Comparison of ENCODE assay signal across 8 cellular contexts in genomic region chr10:33333260-33334169, GRCh38. TPM values are rescaled to one million over a fixed set of nuclear protein-coding genes. Genes with fewer than 3 reads are reported as not detected.
A peak's percentile ranks its signal among the peaks of the same experiment; 100 is the strongest.
DNase-seq lines count a peak whose midpoint lies in the region; ATAC-seq and TF ChIP-seq lines count a peak whose summit lies in the region.

No MANE protein-coding gene starts in this region.

- no peak for TF ChIP-seq CTCF in right lobe of liver (IDR thresholded peaks at IDR 0.05)
- TF ChIP-seq CTCF in thyroid gland (IDR thresholded peaks at IDR 0.05) = no peak

- TF ChIP-seq POLR2A in right lobe of liver (IDR thresholded peaks at IDR 0.05) (no peak), thyroid gland (IDR thresholded peaks at IDR 0.05) (no peak)

- no peak for DNase-seq in activated T-cell treated with anti-CD3 and anti-CD28 coated beads, Interleukin-2, amount 50 U/mL, for 24 hours
- DNase-seq in activated T-cell treated with anti-CD3 and anti-CD28 coated beads, Interleukin-2, amount 50 U/mL, for 1 hour = no peak
- DNase-seq in NCI-H748 treated with DMSO at 0.1 percent for 48 hours (lab: John Stamatoyannopoulos, UW) (peak; percentile 18), astrocyte of the hippocampus (ENCODE audit: low read depth, low spot score) (peak; percentile 43), right lobe of liver (no peak), thyroid gland (peak; percentile 12 to 15), NCI-H2081 treated with DMSO at 0.1 percent for 48 hours (lab: John Stamatoyannopoulos, UW) (no peak)

- H3K9me3 ChIP-seq in right lobe of liver = no peaks in the 10 kb centered on the region
- H3K9me3 ChIP-seq in thyroid gland = no peaks in the 10 kb centered on the region

- H3K27me3 ChIP-seq in right lobe of liver (no peaks in the 10 kb centered on the region), thyroid gland (no peaks in the 10 kb centered on the region)

- intact Hi-C loops in right lobe of liver (cut with DNase I) = loop anchor here in 1 of 2 donors (10.0 kb wide), 1 partner anchor 139 kb away; no protein-coding TSS in a partner anchor
- intact Hi-C loops in thyroid gland (cut with DNase I) = loop anchor here (5.0 to 10.0 kb wide), 2 partner anchors 139 to 1304 kb away; no protein-coding TSS in a partner anchor

- H3K4me1 Mint-ChIP-seq in activated T-cell treated with anti-CD3 and anti-CD28 coated beads, Interleukin-2, amount 50 U/mL, for 24 hours (ENCODE audit: low read depth) = peaks cover 30% of the 10 kb centered on the region

- WGBS in right lobe of liver (ENCODE audit: insufficient coverage, low coverage, low lambda C conversion rate, missing lambda C conversion rate) = 6% methylated on average over 9 of the region's 9 CpGs
- 7 to 8% methylated on average over 9 of the region's 9 CpGs for WGBS in thyroid gland, 2 donors

- peak overlapping the region; percentile 18 for H3K27ac Mint-ChIP-seq in activated T-cell treated with anti-CD3 and anti-CD28 coated beads, Interleukin-2, amount 50 U/mL, for 24 hours

- H3K36me3 Mint-ChIP-seq in activated T-cell treated with anti-CD3 and anti-CD28 coated beads, Interleukin-2, amount 50 U/mL, for 24 hours (ENCODE audit: low read depth) = no peaks in the 10 kb centered on the region

- H3K4me3 ChIP-seq in right lobe of liver (peak overlapping the region; percentile 68 to 80 (median 74)), thyroid gland (replicated peaks in 1 of 3) (peak overlapping the region; percentile 59 to 95 (median 74))

- peak overlapping the region; percentile 75 for H3K4me3 Mint-ChIP-seq in activated T-cell treated with anti-CD3 and anti-CD28 coated beads, Interleukin-2, amount 50 U/mL, for 24 hours

- peaks cover 0 to 5% (median 0%) of the 10 kb centered on the region in 4 donors for H3K36me3 ChIP-seq in right lobe of liver
- H3K36me3 ChIP-seq in thyroid gland = peaks cover 0 to 4% of the 10 kb centered on the region in 2 donors

- peaks cover 80% of the 10 kb centered on the region for H3K27me3 Mint-ChIP-seq in activated T-cell treated with anti-CD3 and anti-CD28 coated beads, Interleukin-2, amount 50 U/mL, for 24 hours

- H3K27ac ChIP-seq in right lobe of liver (peak overlapping the region; percentile 77 to 96 (median 80)), thyroid gland (peak overlapping the region; percentile 80 to 95 (median 94))

- peak in 1 of 4 donors; percentile 1 for ATAC-seq in right lobe of liver
- ATAC-seq in HG03521 (IDR thresholded peaks at IDR 0.05; ENCODE audit: unreplicated experiment) = no peak

- H3K9me3 Mint-ChIP-seq in activated T-cell treated with anti-CD3 and anti-CD28 coated beads, Interleukin-2, amount 50 U/mL, for 24 hours = no peaks in the 10 kb centered on the region

- peaks cover 0 to 32% (median 4%) of the 10 kb centered on the region in 4 donors for H3K4me1 ChIP-seq in right lobe of liver
- H3K4me1 ChIP-seq in thyroid gland = peaks cover 21 to 29% of the 10 kb centered on the region in 2 donors

RNA-seq across cellular contexts. Expression of gene NRP1, which starts 1.0 kb away (rescaled TPM):
- total RNA-seq in right lobe of liver (10 to 100 TPM; 14.7 to 61.7 (median 29.5) TPM), thyroid gland (100 to 1,000 TPM in 1 of 4 donors, 10 to 100 TPM in 3; 40.4 to 123 (median 58.3) TPM)

Comparison
In these comparisons a context has a peak if more than half of its experiments do, and no peak if none do; other contexts are left out.
1. DNase-seq: peak in NCI-H748 treated with DMSO at 0.1 percent for 48 hours (single experiment), astrocyte of the hippocampus (single experiment) and thyroid gland (2 of 2); none in activated T-cell treated with anti-CD3 and anti-CD28 coated beads, Interleukin-2, amount 50 U/mL, for 24 hours (single experiment), activated T-cell treated with anti-CD3 and anti-CD28 coated beads, Interleukin-2, amount 50 U/mL, for 1 hour (single experiment), right lobe of liver (0 of 3) and NCI-H2081 treated with DMSO at 0.1 percent for 48 hours (single experiment).